ENCODE assay signal across 15 cellular contexts in the genomic region with DNA sequence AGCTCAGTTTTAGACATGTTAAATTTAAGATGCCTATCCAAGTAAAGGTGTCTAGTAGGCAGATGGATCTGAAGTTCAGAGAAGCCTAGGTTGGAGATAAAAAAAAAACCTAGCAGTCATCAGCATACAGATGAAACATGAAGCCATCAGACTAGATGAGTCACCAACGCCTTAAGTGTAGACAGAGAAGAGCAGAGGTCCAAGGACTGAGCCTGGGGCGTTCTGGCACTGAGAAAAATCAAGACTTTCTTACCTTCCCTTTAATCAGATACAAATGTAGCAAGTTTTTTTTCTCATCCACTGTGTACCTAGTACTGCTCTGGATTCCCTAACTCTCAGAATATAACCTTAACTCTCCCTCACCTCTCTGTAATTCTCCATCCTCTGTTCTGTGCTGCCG.
DNase-seq lines count a peak whose midpoint lies in the region; ATAC-seq, FAIRE-seq and TF ChIP-seq lines count a peak whose summit lies in the region.
"Had no signal": no experiment of that assay in that cellular context is flagged by ENCODE, and none has a peak within 500 bp of the region (broad histone marks: within the 10 kb centered on the region; RNA-seq: fewer than 3 reads in every experiment).

No MANE protein-coding gene starts in this region.

- no peak for FAIRE-seq in urothelium cell line (lab: Jason Lieb, UNC)

- DNase-seq in stimulated activated naive CD8-positive, alpha-beta T cell treated with anti-CD3 and anti-CD28 coated beads, Interleukin-15, Interleukin-2, amounts not matched to agents 100 U/mL and 50 U/mL, for 24 hours: no peak
- DNase-seq in stimulated activated naive CD8-positive, alpha-beta T cell treated with anti-CD3 and anti-CD28 coated beads, Interleukin-15, amount 100 ng/mL, for 72 hours: no peak
- peak; percentile 75 for DNase-seq in RPMI7951 (ENCODE audit: low read depth)
- peak; percentile 20 for DNase-seq in fibroblast of gingiva (ENCODE audit: low read depth)
- DNase-seq in urothelium cell line (ENCODE audit: low spot score): peak; percentile 24
- no peak for DNase-seq in CD8-positive, alpha-beta memory T cell
- DNase-seq in CD8-positive, alpha-beta T cell: no peak
- no peak for DNase-seq in effector memory CD8-positive, alpha-beta T cell
- DNase-seq: activated naive CD4-positive, alpha-beta T cell treated with anti-CD3 and anti-CD28 coated beads, Interleukin-2, amount 10 ng/mL, durations not matched to agents 7 days and 5 days; dorsolateral prefrontal cortex; hippocampal formation; stimulated activated CD4-positive, alpha-beta T cell treated with anti-CD3 and anti-CD28 coated beads, Interleukin-2, amount 100 ng/mL, for 48 hours; stimulated activated naive CD4-positive, alpha-beta T cell treated with Interleukin-2 at 50 U/mL for 16 hours; T-cell had no signal

- no peaks in the 10 kb centered on the region for H3K9me3 Mint-ChIP-seq in stimulated activated naive CD8-positive, alpha-beta T cell treated with anti-CD3 and anti-CD28 coated beads, Interleukin-15, amount 100 ng/mL, for 72 hours
- no peaks in the 10 kb centered on the region for H3K9me3 Mint-ChIP-seq in CD8-positive, alpha-beta memory T cell
- no peaks in the 10 kb centered on the region for H3K9me3 Mint-ChIP-seq in CD8-positive, alpha-beta T cell
- no peaks in the 10 kb centered on the region for H3K9me3 Mint-ChIP-seq in effector memory CD8-positive, alpha-beta T cell
- H3K9me3 Mint-ChIP-seq: activated naive CD4-positive, alpha-beta T cell treated with anti-CD3 and anti-CD28 coated beads, Interleukin-2, amount 10 ng/mL, durations not matched to agents 7 days and 5 days; T-cell had no signal

- CTCF ChIA-PET in CD8-positive, alpha-beta memory T cell (lab: Charles Lee): no interaction called here
- CTCF ChIA-PET in CD8-positive, alpha-beta T cell (lab: Charles Lee): no interaction called here

- H3K9me3 ChIP-seq in CD8-positive, alpha-beta memory T cell (ENCODE audit: low read length): no peaks in the 10 kb centered on the region
- H3K9me3 ChIP-seq in CD8-positive, alpha-beta T cell (ENCODE audit: low read length): no peaks in the 10 kb centered on the region

- H3K4me1 Mint-ChIP-seq in stimulated activated naive CD8-positive, alpha-beta T cell treated with anti-CD3 and anti-CD28 coated beads, Interleukin-15, amount 100 ng/mL, for 72 hours: no peaks in the 10 kb centered on the region
- no peaks in the 10 kb centered on the region for H3K4me1 Mint-ChIP-seq in CD8-positive, alpha-beta memory T cell
- no peaks in the 10 kb centered on the region for H3K4me1 Mint-ChIP-seq in CD8-positive, alpha-beta T cell (ENCODE audit: low read depth)
- H3K4me1 Mint-ChIP-seq in effector memory CD8-positive, alpha-beta T cell (ENCODE audit: low read depth in 2 of 2): peaks cover 0 to 4% of the 10 kb centered on the region in 2 donors
- H3K4me1 Mint-ChIP-seq: activated naive CD4-positive, alpha-beta T cell treated with anti-CD3 and anti-CD28 coated beads, Interleukin-2, amount 10 ng/mL, durations not matched to agents 7 days and 5 days; T-cell had no signal

- H3K27ac Mint-ChIP-seq in stimulated activated naive CD8-positive, alpha-beta T cell treated with anti-CD3 and anti-CD28 coated beads, Interleukin-15, amount 100 ng/mL, for 72 hours: no peak overlapping the region
- peak overlapping the region in 1 of 8 donors; percentile 78 for H3K27ac Mint-ChIP-seq in CD8-positive, alpha-beta memory T cell
- H3K27ac Mint-ChIP-seq in CD8-positive, alpha-beta T cell: no peak overlapping the region
- H3K27ac Mint-ChIP-seq in effector memory CD8-positive, alpha-beta T cell: peak overlapping the region in 1 of 2 donors; percentile 15
- H3K27ac Mint-ChIP-seq: activated naive CD4-positive, alpha-beta T cell treated with anti-CD3 and anti-CD28 coated beads, Interleukin-2, amount 10 ng/mL, durations not matched to agents 7 days and 5 days; B cell; T-cell had no signal

- TF ChIP-seq CTCF in CD8-positive, alpha-beta T cell (IDR thresholded peaks at IDR 0.05): no peak

- no peaks in the 10 kb centered on the region for H3K27me3 Mint-ChIP-seq in stimulated activated naive CD8-positive, alpha-beta T cell treated with anti-CD3 and anti-CD28 coated beads, Interleukin-15, amount 100 ng/mL, for 72 hours
- no peaks in the 10 kb centered on the region for H3K27me3 Mint-ChIP-seq in CD8-positive, alpha-beta memory T cell
- no peaks in the 10 kb centered on the region for H3K27me3 Mint-ChIP-seq in CD8-positive, alpha-beta T cell (ENCODE audit: low read depth)
- no peaks in the 10 kb centered on the region for H3K27me3 Mint-ChIP-seq in effector memory CD8-positive, alpha-beta T cell
- H3K27me3 Mint-ChIP-seq: activated naive CD4-positive, alpha-beta T cell treated with anti-CD3 and anti-CD28 coated beads, Interleukin-2, amount 10 ng/mL, durations not matched to agents 7 days and 5 days; B cell; T-cell had no signal

- POLR2A ChIA-PET in CD8-positive, alpha-beta memory T cell (lab: Charles Lee): no interaction called here
- POLR2A ChIA-PET in CD8-positive, alpha-beta T cell (lab: Charles Lee): no interaction called here

- peaks cover 0 to 13% (median 5%) of the 10 kb centered on the region in 3 donors for H3K36me3 Mint-ChIP-seq in CD8-positive, alpha-beta memory T cell
- peaks cover 13% of the 10 kb centered on the region for H3K36me3 Mint-ChIP-seq in CD8-positive, alpha-beta T cell
- H3K36me3 Mint-ChIP-seq in effector memory CD8-positive, alpha-beta T cell (ENCODE audit: insufficient read depth): no peaks in the 10 kb centered on the region
- H3K36me3 Mint-ChIP-seq: activated naive CD4-positive, alpha-beta T cell treated with anti-CD3 and anti-CD28 coated beads, Interleukin-2, amount 10 ng/mL, durations not matched to agents 7 days and 5 days had no signal

- ATAC-seq in stimulated activated naive CD8-positive, alpha-beta T cell treated with anti-CD3 and anti-CD28 coated beads, Interleukin-15, Interleukin-2, amounts not matched to agents 100 U/mL and 50 U/mL, for 24 hours: peak; percentile 55
- ATAC-seq in stimulated activated naive CD8-positive, alpha-beta T cell treated with anti-CD3 and anti-CD28 coated beads, Interleukin-15, amount 100 ng/mL, for 72 hours: no peak
- no peak for ATAC-seq in CD8-positive, alpha-beta T cell
- ATAC-seq in effector memory CD8-positive, alpha-beta T cell (replicated peaks): no peak
- ATAC-seq: T-cell had no signal

- no peak overlapping the region for H3K4me3 Mint-ChIP-seq in stimulated activated naive CD8-positive, alpha-beta T cell treated with anti-CD3 and anti-CD28 coated beads, Interleukin-15, amount 100 ng/mL, for 72 hours
- no peak overlapping the region for H3K4me3 Mint-ChIP-seq in CD8-positive, alpha-beta memory T cell
- no peak overlapping the region for H3K4me3 Mint-ChIP-seq in CD8-positive, alpha-beta T cell
- no peak overlapping the region for H3K4me3 Mint-ChIP-seq in effector memory CD8-positive, alpha-beta T cell
- H3K4me3 Mint-ChIP-seq: activated naive CD4-positive, alpha-beta T cell treated with anti-CD3 and anti-CD28 coated beads, Interleukin-2, amount 10 ng/mL, durations not matched to agents 7 days and 5 days; B cell; T-cell had no signal

- H3K36me3 ChIP-seq in CD8-positive, alpha-beta memory T cell (ENCODE audit: insufficient read depth, low read length): no peaks in the 10 kb centered on the region
- H3K36me3 ChIP-seq in CD8-positive, alpha-beta T cell (ENCODE audit: insufficient read depth, low read length): no peaks in the 10 kb centered on the region

- intact Hi-C loops in CD8-positive, alpha-beta T cell (cut with DNase I, micrococcal nuclease): no loop called here

- no peaks in the 10 kb centered on the region for H3K4me1 ChIP-seq in CD8-positive, alpha-beta memory T cell (ENCODE audit: insufficient read depth, low read length)
- H3K4me1 ChIP-seq in CD8-positive, alpha-beta T cell (ENCODE audit: insufficient read depth, low read length): no peaks in the 10 kb centered on the region

- no peaks in the 10 kb centered on the region for H3K27me3 ChIP-seq in CD8-positive, alpha-beta memory T cell (ENCODE audit: insufficient read depth, low read length, poor library complexity, severe bottlenecking)
- no peaks in the 10 kb centered on the region for H3K27me3 ChIP-seq in CD8-positive, alpha-beta T cell (ENCODE audit: insufficient read depth, low read length)
- H3K27me3 ChIP-seq: dorsolateral prefrontal cortex had no signal

- no peak overlapping the region for H3K4me3 ChIP-seq in CD8-positive, alpha-beta memory T cell (ENCODE audit: low read length)
- H3K4me3 ChIP-seq in CD8-positive, alpha-beta T cell (ENCODE audit: low read depth, low read length): no peak overlapping the region
- H3K4me3 ChIP-seq: dorsolateral prefrontal cortex had no signal

- no peak overlapping the region for H3K27ac ChIP-seq in CD8-positive, alpha-beta memory T cell (ENCODE audit: low read depth, low read length)
- H3K27ac ChIP-seq in CD8-positive, alpha-beta T cell (ENCODE audit: low read depth, low read length): no peak overlapping the region

Comparison
In these comparisons a context has a peak if more than half of its experiments do, and no peak if none do; other contexts are left out.
1. DNase-seq: peak in RPMI7951 (single experiment), fibroblast of gingiva (single experiment) and urothelium cell line (single experiment); none in stimulated activated naive CD8-positive, alpha-beta T cell treated with anti-CD3 and anti-CD28 coated beads, Interleukin-15, Interleukin-2, amounts not matched to agents 100 U/mL and 50 U/mL, for 24 hours (single experiment), stimulated activated naive CD8-positive, alpha-beta T cell treated with anti-CD3 and anti-CD28 coated beads, Interleukin-15, amount 100 ng/mL, for 72 hours (0 of 2), CD8-positive, alpha-beta memory T cell (0 of 5), CD8-positive, alpha-beta T cell (0 of 7) and effector memory CD8-positive, alpha-beta T cell (0 of 3).